ENCODE assay signal across 9 cellular contexts in the genomic region with DNA sequence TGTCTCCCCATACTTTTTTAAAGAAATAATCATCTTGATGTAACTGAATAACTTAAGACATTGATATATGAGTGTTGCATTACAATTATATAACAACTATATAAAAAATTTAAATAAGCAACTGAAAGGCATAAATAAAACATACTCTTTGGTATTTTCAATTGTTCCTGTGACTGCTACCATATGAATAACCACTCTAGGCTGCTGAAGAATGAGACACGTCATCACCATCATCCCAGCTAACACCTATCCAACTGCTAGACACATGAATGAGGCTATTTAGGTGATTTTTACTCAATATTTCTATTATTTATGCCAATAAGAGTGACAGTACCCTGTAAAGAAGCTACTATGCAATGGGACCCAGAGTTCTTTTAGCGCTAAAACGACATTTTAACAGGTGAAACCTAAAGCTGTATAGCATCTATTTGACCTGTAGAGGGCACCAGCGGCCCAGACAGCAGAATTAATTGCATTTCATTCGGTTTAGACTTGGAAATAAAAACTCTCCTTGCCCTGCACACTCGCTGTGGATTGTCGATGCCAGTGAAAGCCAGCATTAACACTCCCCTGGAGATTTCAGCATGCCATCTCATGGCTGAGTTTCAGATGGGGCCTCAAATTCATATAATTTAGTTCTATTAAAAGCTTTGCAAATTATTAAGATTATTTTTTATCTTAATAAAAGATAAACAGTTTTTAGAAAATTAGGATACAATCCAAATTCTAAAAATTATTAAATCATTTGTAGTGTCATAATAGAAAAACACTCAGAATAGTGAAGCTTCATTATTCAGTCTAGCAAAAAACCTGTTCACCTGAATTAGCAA.
A peak's percentile ranks its signal among the peaks of the same experiment; 100 is the strongest.
DNase-seq lines count a peak whose midpoint lies in the region; ATAC-seq and TF ChIP-seq lines count a peak whose summit lies in the region.
"Had no signal": no experiment of that assay in that cellular context is flagged by ENCODE, and none has a peak within 500 bp of the region (broad histone marks: within the 10 kb centered on the region; RNA-seq: fewer than 3 reads in every experiment).

No MANE protein-coding gene starts in this region.

- DNase-seq in AG09309 (ENCODE audit: low read depth) (peak; percentile 7), NCI-H1092 (lab: John Stamatoyannopoulos, UW) (peak; percentile 58), SJCRH30 (peak; percentile 64 to 90), cerebellum (ENCODE audit: low spot score) (peak; percentile 65), right lobe of liver (peak in 2 of 3 donors; percentile 37 to 62), stromal cell of bone marrow (ENCODE audit: low read depth) (peak; percentile 38)

- intact Hi-C loops in right lobe of liver (cut with DNase I) = no loop called here

- peak; percentile 85 for TF ChIP-seq CTCF in AG09309 (IDR thresholded peaks at IDR 0.05; ENCODE audit: control insufficient read depth, insufficient read depth, low read depth, low read length, missing control alignments)
- TF ChIP-seq CTCF in right lobe of liver (IDR thresholded peaks at IDR 0.05) = peak; percentile 84 to 93 (median 88)

- H3K36me3 ChIP-seq in SJCRH30 (no peaks in the 10 kb centered on the region), right lobe of liver (no peaks in the 10 kb centered on the region)
- H3K36me3 ChIP-seq: neutrophil had no signal

- H3K9me3 ChIP-seq in SJCRH30 (replicated peaks) = no peaks in the 10 kb centered on the region
- H3K9me3 ChIP-seq in right lobe of liver = no peaks in the 10 kb centered on the region
- H3K9me3 ChIP-seq: neutrophil had no signal

- H3K27ac ChIP-seq in SJCRH30 = no peak overlapping the region
- H3K27ac ChIP-seq in right lobe of liver = no peak overlapping the region
- H3K27ac ChIP-seq: neutrophil had no signal

- H3K4me1 ChIP-seq in SJCRH30 (peaks cover 4% of the 10 kb centered on the region; the same call in 1 of the 2 replicates), right lobe of liver (no peaks in the 10 kb centered on the region)

- ATAC-seq in GM18502 (IDR thresholded peaks at IDR 0.05; ENCODE audit: poor library complexity, unreplicated experiment) (peak; percentile 87), HG02798 (IDR thresholded peaks at IDR 0.05; ENCODE audit: poor library complexity, unreplicated experiment) (peak; percentile 91), right lobe of liver (peak; percentile 92 to 95 (median 92))

- WGBS in right lobe of liver (ENCODE audit: insufficient coverage, low coverage, low lambda C conversion rate, missing lambda C conversion rate) = 9% methylated on average over 7 of the region's 7 CpGs

- no peaks in the 10 kb centered on the region for H3K27me3 ChIP-seq in SJCRH30
- no peaks in the 10 kb centered on the region for H3K27me3 ChIP-seq in right lobe of liver

- no peak for TF ChIP-seq POLR2A in right lobe of liver (IDR thresholded peaks at IDR 0.05)

- H3K4me3 ChIP-seq in AG09309 (ENCODE audit: control insufficient read depth, low read depth, low read length) = no peak overlapping the region
- H3K4me3 ChIP-seq in SJCRH30 = no peak overlapping the region
- H3K4me3 ChIP-seq in right lobe of liver = no peak overlapping the region

Comparison
In these comparisons a context has a peak if more than half of its experiments do, and no peak if none do; other contexts are left out.
1. DNase-seq: peak in every context shown above with its lines; median percentile 77 in SJCRH30; 65 in cerebellum; 58 in NCI-H1092; 50 in right lobe of liver; 38 in stromal cell of bone marrow; 7 in AG09309.